Comparison of ENCODE assay signal across 29 cellular contexts in genomic region chr22:48268771-48269552, GRCh38.
DNase-seq lines count a peak whose midpoint lies in the region; ATAC-seq and TF ChIP-seq lines count a peak whose summit lies in the region.
"Had no signal": no experiment of that assay in that cellular context is flagged by ENCODE, and none has a peak within 500 bp of the region (broad histone marks: within the 10 kb centered on the region; RNA-seq: fewer than 3 reads in every experiment).

No MANE protein-coding gene starts in this region.

- H3K36me3 ChIP-seq in colonic mucosa (no peaks in the 10 kb centered on the region), lung (ENCODE audit: control insufficient read depth in 2 of 2, insufficient read depth in 2 of 2, low read length in 2 of 2) (no peaks in the 10 kb centered on the region), HAP-1 (replicated peaks) (no peaks in the 10 kb centered on the region)
- H3K36me3 ChIP-seq: BLaER1, gastrocnemius medialis, left ventricle myocardium inferior, right atrium auricular region had no signal

- no peak overlapping the region for H3K4me3 ChIP-seq in colonic mucosa
- no peak overlapping the region for H3K4me3 ChIP-seq in lung
- H3K4me3 ChIP-seq in HAP-1, result no peak overlapping the region
- H3K4me3 ChIP-seq: BLaER1, gastrocnemius medialis, left ventricle myocardium inferior, right atrium auricular region, smooth muscle cell had no signal

- intact Hi-C loops in colonic mucosa (cut with DNase I), result no loop called here

- 72 to 85% methylated on average over 23 to 24 of the region's 24 CpGs for WGBS in lung, 2 donors

- DNase-seq in AG20443 (ENCODE audit: low spot score), result peak; percentile 41
- DNase-seq in HT1080 (ENCODE audit: low read depth), result peak; percentile 57
- peak; percentile 50 for DNase-seq in colonic mucosa
- peak; percentile 57 for DNase-seq in lung (ENCODE audit: low spot score)
- DNase-seq in NCI-H526 (lab: John Stamatoyannopoulos, UW), result no peak
- DNase-seq in HAP-1 (ENCODE audit: low spot score in 2 of 2), result no peak
- no peak for DNase-seq in DMS79 treated with DMSO at 0.1 percent for 48 hours (lab: John Stamatoyannopoulos, UW)
- DNase-seq: activated CD4-positive, alpha-beta T cell treated with anti-CD3 and anti-CD28 coated beads, Interleukin-2, amount 10 ng/mL, durations not matched to agents 24 days and 14 days; activated effector memory CD4-positive, alpha-beta T cell treated with anti-CD3 and anti-CD28 coated beads, Interleukin-2, amount 50 U/mL, for 16 hours; activated T-cell treated with anti-CD3 and anti-CD28 coated beads, Interleukin-2, amount 50 U/mL, for 1 hour; Calu3; caudate nucleus; gastrocnemius medialis; GOT3; hippocampal formation; immature natural killer cell; left ventricle myocardium inferior; NCI-H146; NCI-H446 treated with DMSO at 0.1 percent for 48 hours; OCI-M1; Right ventricle myocardium superior; SW 1271; T1000; trophoblast cell had no signal

- H3K4me1 ChIP-seq in colonic mucosa (no peaks in the 10 kb centered on the region), lung (ENCODE audit: control insufficient read depth in 2 of 2, insufficient read depth in 2 of 2, low read length in 2 of 2) (no peaks in the 10 kb centered on the region), HAP-1 (no peaks in the 10 kb centered on the region)
- H3K4me1 ChIP-seq: BLaER1, gastrocnemius medialis, left ventricle myocardium inferior, parathyroid adenoma, right atrium auricular region had no signal

- in situ Hi-C loops in HAP-1 (cut with MboI; ENCODE audit: low sequenced_read_pairs), result no loop called here

- peak; percentile 35 for ATAC-seq in lung (ENCODE audit: insufficient read depth, low FRiP score)
- ATAC-seq in HG02642 (IDR thresholded peaks at IDR 0.05; ENCODE audit: poor library complexity, unreplicated experiment), result no peak
- ATAC-seq: gastrocnemius medialis had no signal

- H3K9me3 ChIP-seq in colonic mucosa (no peaks in the 10 kb centered on the region), lung (ENCODE audit: control insufficient read depth in 2 of 2, insufficient read depth in 1 of 2, low read length in 1 of 2) (no peaks in the 10 kb centered on the region), HAP-1 (no peaks in the 10 kb centered on the region)
- H3K9me3 ChIP-seq: BLaER1, gastrocnemius medialis, left ventricle myocardium inferior, right atrium auricular region had no signal

- H3K9ac ChIP-seq in colonic mucosa (ENCODE audit: low read depth in 2 of 2, low read length in 2 of 2), result no peak overlapping the region
- H3K9ac ChIP-seq: BLaER1, parathyroid adenoma had no signal

- H3K27ac ChIP-seq in colonic mucosa, result no peak overlapping the region
- H3K27ac ChIP-seq in lung (ENCODE audit: low read depth in 1 of 2, low read length in 1 of 2), result no peak overlapping the region
- H3K27ac ChIP-seq: BLaER1, gastrocnemius medialis, left ventricle myocardium inferior, parathyroid adenoma, right atrium auricular region had no signal

- TF ChIP-seq CTCF in colonic mucosa (IDR thresholded peaks at IDR 0.05) (no peak), lung (IDR thresholded peaks at IDR 0.05; ENCODE audit: control extremely low read depth, extremely low read depth) (no peak)

- H3K27me3 ChIP-seq in colonic mucosa, result no peaks in the 10 kb centered on the region
- H3K27me3 ChIP-seq in lung (ENCODE audit: control insufficient read depth, insufficient read depth), result no peaks in the 10 kb centered on the region
- H3K27me3 ChIP-seq in HAP-1 (ENCODE audit: low read depth), result no peaks in the 10 kb centered on the region
- H3K27me3 ChIP-seq: BLaER1, right atrium auricular region had no signal

Comparison
In these comparisons a context has a peak if more than half of its experiments do, and no peak if none do; other contexts are left out.
1. DNase-seq: peak in AG20443 (single experiment), HT1080 (single experiment), colonic mucosa (single experiment) and lung (single experiment); none in NCI-H526 (0 of 2), HAP-1 (0 of 2) and DMS79 treated with DMSO at 0.1 percent for 48 hours (single experiment).